19 cellular contexts compared by ENCODE assay signal in genomic region chr3:178847170-178847569, GRCh38.
DNase-seq lines count a peak whose midpoint lies in the region; ATAC-seq and TF ChIP-seq lines count a peak whose summit lies in the region.
"Had no signal": no experiment of that assay in that cellular context is flagged by ENCODE, and none has a peak within 500 bp of the region (broad histone marks: within the 10 kb centered on the region; RNA-seq: fewer than 3 reads in every experiment).

No MANE protein-coding gene starts in this region.

- H3K9me3 ChIP-seq in right atrium auricular region, result no peaks in the 10 kb centered on the region
- no peaks in the 10 kb centered on the region for H3K9me3 ChIP-seq in muscle layer of colon (ENCODE audit: low read length)
- no peaks in the 10 kb centered on the region for H3K9me3 ChIP-seq in aorta (ENCODE audit: control insufficient read depth, low read length)
- H3K9me3 ChIP-seq: BLaER1 treated with 17β-estradiol and CSF1 and Interleukin-3, amounts not matched to agents 10 nM and 100 nM; neutrophil had no signal

- H3K4me3 ChIP-seq in right atrium auricular region (no peak overlapping the region), muscle layer of colon (ENCODE audit: low read depth in 1 of 2, low read length in 2 of 2) (no peak overlapping the region), aorta (ENCODE audit: low read length in 2 of 2) (no peak overlapping the region)
- H3K4me3 ChIP-seq: BLaER1 treated with 17β-estradiol and CSF1 and Interleukin-3, amounts not matched to agents 10 nM and 100 nM had no signal

- no peak for DNase-seq in Right ventricle myocardium inferior (ENCODE audit: missing footprints)
- no peak for DNase-seq in right atrium auricular region (ENCODE audit: low spot score)
- DNase-seq in fibroblast of the conjunctiva (ENCODE audit: low read depth), result peak; percentile 39
- no peak for DNase-seq in aorta
- DNase-seq in globus pallidus (ENCODE audit: low spot score), result no peak
- DNase-seq in NCI-H1417 (lab: John Stamatoyannopoulos, UW), result no peak
- no peak for DNase-seq in activated CD8-positive, alpha-beta memory T cell treated with anti-CD3 and anti-CD28 coated beads, Interleukin-2, amount 50 U/mL, for 4 hours
- DNase-seq: 8988T; activated CD4-positive, alpha-beta T cell treated with anti-CD3 and anti-CD28 coated beads for 1 hour; activated CD8-positive, alpha-beta memory T cell treated with anti-CD3 and anti-CD28 coated beads, Interleukin-2, amount 10 ng/mL, durations not matched to agents 7 days and 5 days; activated naive CD8-positive, alpha-beta T cell treated with anti-CD3 and anti-CD28 coated beads, Interleukin-2, amount 50 U/mL, for 24 hours; GDM1; Karpas-422; NCI-H526 treated with DMSO at 0.1 percent for 48 hours; stimulated activated naive CD4-positive, alpha-beta T cell; SW 1271 had no signal

- intact Hi-C loops in Right ventricle myocardium inferior (cut with DNase I), result loop anchor here (10.0 kb wide), 2 partner anchors 172 to 392 kb away; no protein-coding TSS in a partner anchor
- intact Hi-C loops in aorta (cut with DNase I), result loop anchor here in 1 of 2 donors (10.0 kb wide), 1 partner anchor 1372 kb away; no protein-coding TSS in a partner anchor

- TF ChIP-seq CTCF in right atrium auricular region (IDR thresholded peaks at IDR 0.05), result no peak

- ATAC-seq in Right ventricle myocardium inferior (peak; percentile 92), aorta (ENCODE audit: low FRiP score) (peak; percentile 87)
- ATAC-seq: activated CD8-positive, alpha-beta memory T cell treated with anti-CD3 and anti-CD28 coated beads, Interleukin-2, amount 10 ng/mL, durations not matched to agents 7 days and 5 days; activated naive CD8-positive, alpha-beta T cell treated with anti-CD3 and anti-CD28 coated beads, Interleukin-2, amount 50 U/mL, for 24 hours had no signal

- H3K27ac ChIP-seq in right atrium auricular region, result peak overlapping the region in 1 of 2 donors; percentile 22
- H3K27ac ChIP-seq in muscle layer of colon (ENCODE audit: low read depth, low read length), result peak overlapping the region; percentile 43
- H3K27ac ChIP-seq in aorta (ENCODE audit: low read depth in 1 of 2, low read length in 2 of 2), result no peak overlapping the region
- H3K27ac ChIP-seq: BLaER1 treated with 17β-estradiol and CSF1 and Interleukin-3, amounts not matched to agents 10 nM and 100 nM; neutrophil had no signal

- H3K4me1 ChIP-seq in right atrium auricular region (peaks cover 0 to 26% of the 10 kb centered on the region in 2 donors), muscle layer of colon (ENCODE audit: insufficient read depth, low read length) (peaks cover 58% of the 10 kb centered on the region), aorta (ENCODE audit: control insufficient read depth in 1 of 2, insufficient read depth in 2 of 2, low read length in 2 of 2) (peaks cover 2 to 13% of the 10 kb centered on the region in 2 donors)

- no peaks in the 10 kb centered on the region for H3K27me3 ChIP-seq in right atrium auricular region
- H3K27me3 ChIP-seq in muscle layer of colon (ENCODE audit: control insufficient read depth in 1 of 2, insufficient read depth in 2 of 2, low read length in 2 of 2), result no peaks in the 10 kb centered on the region
- no peaks in the 10 kb centered on the region for H3K27me3 ChIP-seq in aorta (ENCODE audit: control insufficient read depth in 1 of 2, insufficient read depth in 2 of 2, low read length in 1 of 2)
- H3K27me3 ChIP-seq: BLaER1 treated with 17β-estradiol and CSF1 and Interleukin-3, amounts not matched to agents 10 nM and 100 nM; neutrophil had no signal

- H3K36me3 ChIP-seq in right atrium auricular region (no peaks in the 10 kb centered on the region), muscle layer of colon (ENCODE audit: insufficient read depth, low read length) (no peaks in the 10 kb centered on the region), aorta (ENCODE audit: control insufficient read depth in 1 of 2, insufficient read depth in 2 of 2, low read length in 1 of 2) (no peaks in the 10 kb centered on the region)
- H3K36me3 ChIP-seq: BLaER1 treated with 17β-estradiol and CSF1 and Interleukin-3, amounts not matched to agents 10 nM and 100 nM; neutrophil had no signal

- 1 to 6% methylated on average over 2 of the region's 2 CpGs for WGBS in aorta, 2 donors

- H3K9ac ChIP-seq in muscle layer of colon (ENCODE audit: low read length), result no peak overlapping the region
- H3K9ac ChIP-seq: BLaER1 treated with 17β-estradiol and CSF1 and Interleukin-3, amounts not matched to agents 10 nM and 100 nM had no signal
